23 cellular contexts compared by ENCODE assay signal in genomic region chr2:22291074-22291473, GRCh38.
DNase-seq lines count a peak whose midpoint lies in the region; ATAC-seq and TF ChIP-seq lines count a peak whose summit lies in the region.
"Had no signal": no experiment of that assay in that cellular context is flagged by ENCODE, and none has a peak within 500 bp of the region (broad histone marks: within the 10 kb centered on the region; RNA-seq: fewer than 3 reads in every experiment).

No MANE protein-coding gene starts in this region.

- TF ChIP-seq EP300 in SK-N-SH (IDR thresholded peaks at IDR 0.05; ENCODE audit: borderline replicate concordance in 1 of 2, low read depth in 1 of 2, low read length in 1 of 2): no peak; a peak in 1 of 4 replicates

- H4K20me1 ChIP-seq in SK-N-SH (ENCODE audit: insufficient read depth): no peaks in the 10 kb centered on the region
- H4K20me1 ChIP-seq: BLaER1 treated with 17β-estradiol and CSF1 and Interleukin-3, amounts not matched to agents 10 nM and 100 nM had no signal

- H2AFZ ChIP-seq in SK-N-SH (ENCODE audit: low read depth): no peak overlapping the region

- no peak for TF ChIP-seq CTCF in SK-N-SH (IDR thresholded peaks at IDR 0.05)
- no peak for TF ChIP-seq CTCF in uterus (IDR thresholded peaks at IDR 0.05)

- intact Hi-C loops in uterus (cut with DNase I; ENCODE audit: low total_unique reads): no loop called here

- no peak overlapping the region for H3K9ac ChIP-seq in SK-N-SH
- H3K9ac ChIP-seq: BLaER1 treated with 17β-estradiol and CSF1 and Interleukin-3, amounts not matched to agents 10 nM and 100 nM had no signal

- H3K27ac ChIP-seq in SK-N-SH (ENCODE audit: low read depth in 2 of 2, low read length in 1 of 2) (no peak overlapping the region), uterus (no peak overlapping the region)
- H3K27ac ChIP-seq: 22Rv1; A549; BLaER1 treated with 17β-estradiol and CSF1 and Interleukin-3, amounts not matched to agents 10 nM and 100 nM; C4-2B had no signal

- TF ChIP-seq RAD21 in SK-N-SH (IDR thresholded peaks at IDR 0.05; ENCODE audit: low read length): no peak

- TF ChIP-seq POLR2A in uterus (IDR thresholded peaks at IDR 0.05): no peak

- H3K4me2 ChIP-seq in SK-N-SH: no peak overlapping the region
- H3K4me2 ChIP-seq: A549 had no signal

- no peak overlapping the region for H3K4me3 ChIP-seq in SK-N-SH (ENCODE audit: low read depth in 2 of 2, low read length in 1 of 2)
- H3K4me3 ChIP-seq in uterus: no peak overlapping the region
- H3K4me3 ChIP-seq: A549; BLaER1 treated with 17β-estradiol and CSF1 and Interleukin-3, amounts not matched to agents 10 nM and 100 nM; GM12878 had no signal

- H3K79me2 ChIP-seq in SK-N-SH (ENCODE audit: insufficient read depth): no peaks in the 10 kb centered on the region

- H3K4me1 ChIP-seq in SK-N-SH (ENCODE audit: control insufficient read depth in 1 of 2, insufficient read depth in 2 of 2, low read depth in 1 of 2, low read length in 1 of 2) (peaks cover 0 to 2% of the 10 kb centered on the region in 2 experiments; a peak in 2 of 4 replicates), uterus (no peaks in the 10 kb centered on the region)
- H3K4me1 ChIP-seq: A549, Caco-2 had no signal

- WGBS in SK-N-SH (ENCODE audit: low lambda C conversion rate): 11% methylated on average over 3 of the region's 3 CpGs

- CTCF ChIA-PET in SK-N-SH (lab: Yijun Ruan, JAX): interaction anchor here (1.2 kb wide), 1 partner anchor 9 kb away, joined by 4 read pairs; no protein-coding TSS in a partner anchor

- no peak for ATAC-seq in HG03175 (IDR thresholded peaks at IDR 0.05; ENCODE audit: unreplicated experiment)
- ATAC-seq: A549; CD8-positive, alpha-beta T cell; GM12878 had no signal

- H3K9me2 ChIP-seq in SK-N-SH: no peaks in the 10 kb centered on the region

- H3F3A ChIP-seq in SK-N-SH (replicated peaks; ENCODE audit: insufficient read depth): no peaks in the 10 kb centered on the region

- DNase-seq in NCI-H1048 (lab: John Stamatoyannopoulos, UW) (peak; percentile 87), NCI-H526 treated with DMSO at 0.1 percent for 48 hours (lab: John Stamatoyannopoulos, UW) (peak; percentile 91), SK-N-SH (peak; percentile 9), D341Med (ENCODE audit: low spot score) (no peak), uterus (no peak)
- DNase-seq: AML-193; Caco-2; Calu3; CD4-positive, alpha-beta T cell; CD8-positive, alpha-beta T cell; DMS 273 treated with DMSO at 0.1 percent for 48 hours; DMS153; DMS53; DMS79; DND-41; EL; GDM1 had no signal

- no peaks in the 10 kb centered on the region for H3K36me3 ChIP-seq in SK-N-SH (replicated peaks in 1 of 2; ENCODE audit: control insufficient read depth in 1 of 2, insufficient read depth in 2 of 2, low read length in 1 of 2)
- H3K36me3 ChIP-seq in uterus: no peaks in the 10 kb centered on the region
- H3K36me3 ChIP-seq: BLaER1 treated with 17β-estradiol and CSF1 and Interleukin-3, amounts not matched to agents 10 nM and 100 nM had no signal

- no peaks in the 10 kb centered on the region for H3K27me3 ChIP-seq in SK-N-SH (ENCODE audit: insufficient read depth)
- H3K27me3 ChIP-seq in uterus: no peaks in the 10 kb centered on the region
- H3K27me3 ChIP-seq: BLaER1 treated with 17β-estradiol and CSF1 and Interleukin-3, amounts not matched to agents 10 nM and 100 nM had no signal

- POLR2A ChIA-PET in SK-N-SH (lab: Yijun Ruan, JAX): no interaction called here

- H3K9me3 ChIP-seq in SK-N-SH (peaks cover 8% of the 10 kb centered on the region; the same call in 1 of the 2 replicates), uterus (no peaks in the 10 kb centered on the region)
- H3K9me3 ChIP-seq: A549; BLaER1 treated with 17β-estradiol and CSF1 and Interleukin-3, amounts not matched to agents 10 nM and 100 nM; Caco-2 had no signal

TF ChIP-seq in SK-N-SH, 30 proteins besides CTCF, POLR2A, EP300 and RAD21:
- TF ChIP-seq MXI1 (IDR thresholded peaks at IDR 0.05; ENCODE audit: low read depth, low read length) (no peak), GATA2 (CRISPR knock-in tag; IDR thresholded peaks at IDR 0.05) (peak; percentile 59), ELF1 (IDR thresholded peaks at IDR 0.05) (no peak), USF2 (IDR thresholded peaks at IDR 0.05; ENCODE audit: borderline replicate concordance, low read depth, low read length) (no peak), TAF1 (IDR thresholded peaks at IDR 0.05; ENCODE audit: borderline replicate concordance, low read depth, low read length) (no peak), NRF1 (IDR thresholded peaks at IDR 0.05; ENCODE audit: low read depth, low read length) (no peak), CHD2 (IDR thresholded peaks at IDR 0.05; ENCODE audit: low read length, partially characterized antibody) (peak; percentile 45), RCOR1 (IDR thresholded peaks at IDR 0.05; ENCODE audit: low read length) (peak; percentile 34; the same call in 1 of the 2 replicates), MEF2A (IDR thresholded peaks at IDR 0.05; ENCODE audit: borderline replicate concordance, low read depth) (no peak), MAX (IDR thresholded peaks at IDR 0.05; ENCODE audit: low read depth) (no peak), YY1 (IDR thresholded peaks at IDR 0.05; ENCODE audit: low read depth) (no peak), FOXJ3 (CRISPR knock-in tag; IDR thresholded peaks at IDR 0.05) (no peak)

Comparison
In these comparisons a context has a peak if more than half of its experiments do, and no peak if none do; other contexts are left out.
1. DNase-seq: peak in NCI-H1048 (single experiment), NCI-H526 treated with DMSO at 0.1 percent for 48 hours (single experiment) and SK-N-SH (single experiment); none in D341Med (single experiment) and uterus (0 of 2).